ENCODE assay signal across 33 cellular contexts in genomic region chr7:129515381-129515780, GRCh38.
"Had no signal": no experiment of that assay in that cellular context is flagged by ENCODE, and none has a peak within 500 bp of the region (broad histone marks: within the 10 kb centered on the region; RNA-seq: fewer than 3 reads in every experiment).

No MANE protein-coding gene starts in this region.

- H3K27me3 ChIP-seq: MG63 had no signal

- H3K9me3 ChIP-seq: MG63 had no signal

- H3K36me3 ChIP-seq: MG63 had no signal

- H3K4me3 ChIP-seq: MG63 had no signal

- DNase-seq: Kasumi-1, MV-4-11, NCI-H1048, NCI-H1092, NCI-H1092 treated with DMSO at 0.1 percent for 48 hours, NCI-H1105, NCI-H1105 treated with DMSO at 0.1 percent for 48 hours, NCI-H1417, NCI-H1417 treated with DMSO at 0.1 percent for 48 hours, NCI-H1436, NCI-H1436 treated with DMSO at 0.1 percent for 48 hours, NCI-H146, NCI-H1694, NCI-H1694 treated with DMSO at 0.1 percent for 48 hours, NCI-H187, NCI-H187 treated with DMSO at 0.1 percent for 48 hours, NCI-H1930, NCI-H2029, NCI-H2029 treated with DMSO at 0.1 percent for 48 hours, NCI-H2081, NCI-H2081 treated with DMSO at 0.1 percent for 48 hours, NCI-H2107, NCI-H2171, NCI-H2171 treated with DMSO at 0.1 percent for 48 hours, NCI-H2227 treated with DMSO at 0.1 percent for 48 hours, NCI-H345, NCI-H446, NCI-H446 treated with DMSO at 0.1 percent for 48 hours, NCI-H510A, NCI-H510A treated with DMSO at 0.1 percent for 48 hours, NCI-H524, NCI-H524 treated with DMSO at 0.1 percent for 48 hours had no signal
